11 cellular contexts compared by ENCODE assay signal in genomic region chrX:39773923-39774803, GRCh38.
A peak's percentile ranks its signal among the peaks of the same experiment; 100 is the strongest.
DNase-seq lines count a peak whose midpoint lies in the region; ATAC-seq, FAIRE-seq and TF ChIP-seq lines count a peak whose summit lies in the region.
"Had no signal": no experiment of that assay in that cellular context is flagged by ENCODE, and none has a peak within 500 bp of the region (broad histone marks: within the 10 kb centered on the region; RNA-seq: fewer than 3 reads in every experiment).

No MANE protein-coding gene starts in this region.

- no peaks in the 10 kb centered on the region for H3K27me3 ChIP-seq in CD4-positive, alpha-beta T cell (ENCODE audit: control insufficient read depth, insufficient read depth, low read length)
- H3K27me3 ChIP-seq: vagina had no signal

- peaks cover 9% of the 10 kb centered on the region for H3K36me3 Mint-ChIP-seq in CD4-positive, alpha-beta T cell (ENCODE audit: low read depth)
- H3K36me3 Mint-ChIP-seq in activated T-helper 17 cell treated with anti-CD3 and anti-CD28 coated beads, Interleukin-2, amount 50 U/mL, for 72 hours (ENCODE audit: low read depth), result no peaks in the 10 kb centered on the region

- POLR2A ChIA-PET in CD4-positive, alpha-beta T cell (lab: Charles Lee), result interaction anchor here (0.8 to 2.6 kb wide), 12 partner anchors 8 to 471 kb away, joined by 3 to 10 read pairs (median 3); partner anchors contain the start of gene BCOR

- no peaks in the 10 kb centered on the region for H3K27me3 Mint-ChIP-seq in CD4-positive, alpha-beta T cell
- H3K27me3 Mint-ChIP-seq in activated T-helper 17 cell treated with anti-CD3 and anti-CD28 coated beads, Interleukin-2, amount 50 U/mL, for 72 hours, result no peaks in the 10 kb centered on the region

- no peaks in the 10 kb centered on the region for H3K9me3 Mint-ChIP-seq in CD4-positive, alpha-beta T cell
- no peaks in the 10 kb centered on the region for H3K9me3 Mint-ChIP-seq in activated T-helper 17 cell treated with anti-CD3 and anti-CD28 coated beads, Interleukin-2, amount 50 U/mL, for 72 hours

- H3K9me3 ChIP-seq in CD4-positive, alpha-beta T cell (ENCODE audit: control insufficient read depth, low read length), result no peaks in the 10 kb centered on the region
- H3K9me3 ChIP-seq: vagina had no signal

- DNase-seq in CD4-positive, alpha-beta T cell, result peak in 8 of 10 experiments; percentile 5 to 38 (median 11)
- peak; percentile 24 for DNase-seq in NCI-H226
- no peak for DNase-seq in kidney glomerular epithelial cell (lab: John Stamatoyannopoulos, UW)
- no peak for DNase-seq in GM13977 (ENCODE audit: low spot score)
- DNase-seq in DMS153 (lab: John Stamatoyannopoulos, UW), result no peak
- DNase-seq: DMS 273 treated with DMSO at 0.1 percent for 48 hours, NCI-H446 had no signal

- in situ Hi-C loops in GM13977 (cut with MboI; ENCODE audit: low pct_unique_long_range_greater_than_20kb, low sequenced_read_pairs, unreplicated experiment), result no loop called here

- no peak for TF ChIP-seq CTCF in CD4-positive, alpha-beta T cell (IDR thresholded peaks at IDR 0.05)
- no peak for TF ChIP-seq CTCF in GM13977 (IDR thresholded peaks at IDR 0.05; ENCODE audit: extremely low read depth, insufficient read depth, missing control alignments)

- H3K4me3 Mint-ChIP-seq in CD4-positive, alpha-beta T cell, result peak overlapping the region; percentile 83
- peak overlapping the region; percentile 84 for H3K4me3 Mint-ChIP-seq in activated T-helper 17 cell treated with anti-CD3 and anti-CD28 coated beads, Interleukin-2, amount 50 U/mL, for 72 hours

- peaks cover 58% of the 10 kb centered on the region for H3K4me1 Mint-ChIP-seq in CD4-positive, alpha-beta T cell (ENCODE audit: low read depth)
- peaks cover 31% of the 10 kb centered on the region for H3K4me1 Mint-ChIP-seq in activated T-helper 17 cell treated with anti-CD3 and anti-CD28 coated beads, Interleukin-2, amount 50 U/mL, for 72 hours

- CTCF ChIA-PET in CD4-positive, alpha-beta T cell (lab: Charles Lee), result interaction anchor here (1.2 kb wide), 1 partner anchor 28 kb away, joined by 3 read pairs; no protein-coding TSS in a partner anchor

- intact Hi-C loops in CD4-positive, alpha-beta T cell (cut with DNase I, micrococcal nuclease), result loop anchor here in 1 of 2 experiments (2.0 to 5.0 kb wide), 2 partner anchors 43 to 83 kb away; no protein-coding TSS in a partner anchor

- H3K27ac Mint-ChIP-seq in CD4-positive, alpha-beta T cell, result peak overlapping the region; percentile 99
- peak overlapping the region; percentile 93 for H3K27ac Mint-ChIP-seq in activated T-helper 17 cell treated with anti-CD3 and anti-CD28 coated beads, Interleukin-2, amount 50 U/mL, for 72 hours

- peak; percentile 67 for ATAC-seq in CD4-positive, alpha-beta T cell (ENCODE audit: poor library complexity)
- ATAC-seq in activated T-helper 17 cell treated with anti-CD3 and anti-CD28 coated beads, Interleukin-2, amount 50 U/mL, for 72 hours (replicated peaks), result peak; percentile 56
- ATAC-seq in HG03025 (IDR thresholded peaks at IDR 0.05; ENCODE audit: low FRiP score, unreplicated experiment), result no peak

- peak; percentile 97 for FAIRE-seq in islet of Langerhans (lab: Jason Lieb, UNC)

- H3K27ac ChIP-seq in CD4-positive, alpha-beta T cell (ENCODE audit: low read depth, low read length), result peak overlapping the region; percentile 64
- H3K27ac ChIP-seq: vagina had no signal

Comparison
In these comparisons a context has a peak if more than half of its experiments do, and no peak if none do; other contexts are left out.
1. DNase-seq: peak in CD4-positive, alpha-beta T cell (8 of 10) and NCI-H226 (single experiment); none in kidney glomerular epithelial cell (single experiment), GM13977 (single experiment) and DMS153 (single experiment).